In genomic region chr15:69226028-69226355, GRCh38 we compare ENCODE assay signal across 19 cellular contexts.
"Had no signal": no experiment of that assay in that cellular context is flagged by ENCODE, and none has a peak within 500 bp of the region (broad histone marks: within the 10 kb centered on the region; RNA-seq: fewer than 3 reads in every experiment).

No MANE protein-coding gene starts in this region.

- H3K9me3 ChIP-seq: prostate gland, upper lobe of right lung had no signal

- H3K4me3 Mint-ChIP-seq: activated CD4-positive, alpha-beta memory T cell treated with anti-CD3 and anti-CD28 coated beads for 36 hours; activated naive CD8-positive, alpha-beta T cell treated with anti-CD3 and anti-CD28 coated beads for 36 hours; effector memory CD8-positive, alpha-beta T cell; mesothelial cell of epicardium; natural killer cell had no signal

- H3K4me1 ChIP-seq: prostate gland had no signal

- H3K27ac ChIP-seq: brain microvascular endothelial cell, gastrocnemius medialis, left ventricle myocardium inferior, prostate gland, upper lobe of right lung had no signal

- DNase-seq: activated CD4-positive, alpha-beta memory T cell treated with anti-CD3 and anti-CD28 coated beads for 36 hours; activated CD4-positive, alpha-beta T cell treated with anti-CD3 and anti-CD28 coated beads for 48 hours; activated naive CD4-positive, alpha-beta T cell treated with Interleukin-2 at 50 U/mL for 16 hours; activated naive CD8-positive, alpha-beta T cell treated with anti-CD3 and anti-CD28 coated beads for 36 hours; activated T-cell treated with anti-CD3 and anti-CD28 coated beads, Interleukin-2, amount 50 U/mL, for 48 hours; brain microvascular endothelial cell; caudate nucleus; effector memory CD8-positive, alpha-beta T cell; gastrocnemius medialis; left ventricle myocardium inferior; natural killer cell; stimulated activated CD4-positive, alpha-beta T cell treated with anti-CD3 and anti-CD28 coated beads, Interleukin-12 subunit alpha, Interleukin-12 subunit beta, amount 100 ng/mL, for 4 hours; stimulated activated CD4-positive, alpha-beta T cell treated with anti-CD3 and anti-CD28 coated beads, Interleukin-4, amount 100 ng/mL, for 4 hours; stimulated activated naive CD8-positive, alpha-beta T cell treated with anti-CD3 and anti-CD28 coated beads, Interleukin-15, Interleukin-2, amounts not matched to agents 100 U/mL and 50 U/mL, for 24 hours; T1000; upper lobe of right lung had no signal

- H3K36me3 ChIP-seq: brain microvascular endothelial cell, prostate gland had no signal

- H3K4me3 ChIP-seq: gastrocnemius medialis, left ventricle myocardium inferior, prostate gland, upper lobe of right lung had no signal

- H3K27ac Mint-ChIP-seq: activated CD4-positive, alpha-beta memory T cell treated with anti-CD3 and anti-CD28 coated beads for 36 hours; activated naive CD8-positive, alpha-beta T cell treated with anti-CD3 and anti-CD28 coated beads for 36 hours; effector memory CD8-positive, alpha-beta T cell; mesothelial cell of epicardium; natural killer cell had no signal

- H3K4me1 Mint-ChIP-seq: activated naive CD8-positive, alpha-beta T cell treated with anti-CD3 and anti-CD28 coated beads for 36 hours; mesothelial cell of epicardium; natural killer cell had no signal

- H3K27me3 ChIP-seq: brain microvascular endothelial cell, gastrocnemius medialis, upper lobe of right lung had no signal

- ATAC-seq: effector memory CD8-positive, alpha-beta T cell; gastrocnemius medialis; natural killer cell; stimulated activated naive CD8-positive, alpha-beta T cell treated with anti-CD3 and anti-CD28 coated beads, Interleukin-15, Interleukin-2, amounts not matched to agents 100 U/mL and 50 U/mL, for 24 hours had no signal

- H3K27me3 Mint-ChIP-seq: activated CD4-positive, alpha-beta memory T cell treated with anti-CD3 and anti-CD28 coated beads for 36 hours; activated naive CD8-positive, alpha-beta T cell treated with anti-CD3 and anti-CD28 coated beads for 36 hours; effector memory CD8-positive, alpha-beta T cell had no signal

- FAIRE-seq: endothelial cell of umbilical vein had no signal
